In genomic region chr10:11894381-11895107, GRCh38 we compare ENCODE assay signal across 1 cellular context.
TF ChIP-seq lines count a peak whose summit lies in the region.

No MANE protein-coding gene starts in this region.

TF ChIP-seq in K562, 482 proteins besides CTCF, POLR2A, EP300 and RAD21 (continued from another document and continues in another):
- TF ChIP-seq BCLAF1 (IDR thresholded peaks at IDR 0.05; ENCODE audit: borderline replicate concordance in 1 of 2, control insufficient read depth in 1 of 2, low read depth in 2 of 2, low read length in 1 of 2) (no peak), NR1H2 (CRISPR knock-in tag; IDR thresholded peaks at IDR 0.05) (no peak), TRIM28 (IDR thresholded peaks at IDR 0.05) (no peak), ATF4 (CRISPR knock-in tag; IDR thresholded peaks at IDR 0.05) (no peak), RERE (CRISPR knock-in tag; IDR thresholded peaks at IDR 0.05; ENCODE audit: borderline replicate concordance) (no peak), POLR2G (IDR thresholded peaks at IDR 0.05; ENCODE audit: low read depth, low read length) (peak; percentile 96), ZNF668 (CRISPR knock-in tag; IDR thresholded peaks at IDR 0.05) (no peak), ZZZ3 (IDR thresholded peaks at IDR 0.05) (no peak), CHCHD3 (CRISPR knock-in tag; IDR thresholded peaks at IDR 0.05) (no peak), TCF7L2 (IDR thresholded peaks at IDR 0.05; ENCODE audit: low read depth, low read length) (no peak), ZNF165 (CRISPR knock-in tag; IDR thresholded peaks at IDR 0.05; ENCODE audit: borderline replicate concordance) (no peak), SMAD3 (CRISPR knock-in tag; conservative IDR thresholded peaks at IDR 0.05) (no peak), SNRNP70 (optimal IDR thresholded peaks at IDR 0.05; ENCODE audit: low read depth, low read length) (no peak), CC2D1A (IDR thresholded peaks at IDR 0.05) (no peak), ZBTB11 (CRISPR knock-in tag; IDR thresholded peaks at IDR 0.05) (peak in 2 of 3 experiments; percentile 19 to 66; a peak in 3 of 6 replicates), CBFA2T2 (conservative IDR thresholded peaks at IDR 0.05) (peak; percentile 17; the same call in 1 of the 2 replicates), NR3C1 (CRISPR knock-in tag; IDR thresholded peaks at IDR 0.05) (no peak), SAFB (IDR thresholded peaks at IDR 0.05; ENCODE audit: borderline replicate concordance, low read depth, low read length) (no peak), POLR2H (tag; IDR thresholded peaks at IDR 0.05; ENCODE audit: low read depth) (peak; percentile 80), ZBTB26 (CRISPR knock-in tag; IDR thresholded peaks at IDR 0.05) (no peak), DNMT1 (IDR thresholded peaks at IDR 0.05) (no peak), ZNF764 (CRISPR knock-in tag; IDR thresholded peaks at IDR 0.05; ENCODE audit: low read depth) (no peak), HMG20A (CRISPR knock-in tag; conservative IDR thresholded peaks at IDR 0.05) (no peak), ZNF561 (CRISPR knock-in tag; conservative IDR thresholded peaks at IDR 0.05) (no peak), ZNF551 (CRISPR knock-in tag; IDR thresholded peaks at IDR 0.05) (no peak), PTTG1 (tag; IDR thresholded peaks at IDR 0.05; ENCODE audit: low read depth) (no peak), ETV6 (IDR thresholded peaks at IDR 0.05; ENCODE audit: borderline replicate concordance in 1 of 2, low read depth in 2 of 2, low read length in 1 of 2) (peak; percentile 52 to 69; a peak in 2 of 4 replicates), ETV6 (CRISPR knock-in tag; IDR thresholded peaks at IDR 0.05; ENCODE audit: borderline replicate concordance) (peak; percentile 84; the same call in 1 of the 2 replicates), HINFP (tag; conservative IDR thresholded peaks at IDR 0.05; ENCODE audit: low read depth) (no peak), IRF9 (tag; IDR thresholded peaks at IDR 0.05) (no peak), STAT6 (CRISPR knock-in tag; IDR thresholded peaks at IDR 0.05) (0 out of 2 replicates have a peak, but pooled peaks have one; percentile 58), PREB (CRISPR knock-in tag; IDR thresholded peaks at IDR 0.05) (no peak), MECOM (CRISPR knock-in tag; IDR thresholded peaks at IDR 0.05) (no peak), ATF1 (CRISPR knock-in tag; IDR thresholded peaks at IDR 0.05) (no peak), ATF1 (tag; IDR thresholded peaks at IDR 0.05) (peak; percentile 48), RBM22 (IDR thresholded peaks at IDR 0.05; ENCODE audit: low read depth, low read length, poor library complexity, severe bottlenecking) (peak; percentile 90), TRIM24 (IDR thresholded peaks at IDR 0.05) (0 out of 4 replicates have a peak, but pooled peaks of 1 of the 2 experiments have one; percentile 45), SNAPC5 (CRISPR knock-in tag; IDR thresholded peaks at IDR 0.05) (no peak), KLF16 (IDR thresholded peaks at IDR 0.05) (no peak), ZEB2 (IDR thresholded peaks at IDR 0.05) (no peak), ZNF699 (CRISPR knock-in tag; IDR thresholded peaks at IDR 0.05; ENCODE audit: insufficient replicate concordance) (no peak), KLF10 (CRISPR knock-in tag; IDR thresholded peaks at IDR 0.05) (no peak), ZBED1 (IDR thresholded peaks at IDR 0.05) (0 out of 2 replicates have a peak, but pooled peaks have one; percentile 2)
